22 cellular contexts compared by ENCODE assay signal in the genomic region with DNA sequence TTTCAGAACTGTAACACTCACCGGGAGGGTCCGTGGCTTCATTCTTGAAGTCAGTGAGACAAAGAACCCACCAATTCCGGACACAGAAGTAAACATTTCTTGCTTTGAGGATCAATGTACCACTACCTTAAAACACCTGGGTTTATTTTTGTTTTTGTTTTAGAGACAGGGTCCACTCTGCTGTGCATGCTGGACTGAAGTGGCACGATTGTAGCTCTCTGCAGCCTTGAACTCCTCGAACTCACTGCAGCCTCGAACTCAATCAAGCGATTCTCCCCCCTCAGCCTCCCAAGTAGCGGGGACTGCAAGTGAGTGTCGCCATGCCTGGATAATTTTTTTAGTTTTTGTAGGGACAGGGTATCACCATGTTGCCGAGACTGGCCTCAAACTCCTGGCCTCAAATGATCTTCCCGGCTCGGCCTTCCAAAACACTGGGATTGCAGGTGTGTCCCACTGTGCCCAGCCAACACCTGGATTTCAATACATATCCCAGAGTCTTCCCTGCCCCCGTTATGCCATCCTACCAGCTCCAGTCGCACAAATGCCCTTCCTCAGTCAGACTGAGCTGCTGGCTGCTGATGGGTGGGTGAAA. TPM values are rescaled to one million over a fixed set of nuclear protein-coding genes. Genes with fewer than 3 reads are reported as not detected.
DNase-seq lines count a peak whose midpoint lies in the region; ATAC-seq, FAIRE-seq and TF ChIP-seq lines count a peak whose summit lies in the region.
"Had no signal": no experiment of that assay in that cellular context is flagged by ENCODE, and none has a peak within 500 bp of the region (broad histone marks: within the 10 kb centered on the region; RNA-seq: fewer than 3 reads in every experiment).

No MANE protein-coding gene starts in this region.

- H3K9me3 Mint-ChIP-seq in T-helper 1 cell treated with Interleukin-12 subunit alpha and Interleukin-12 subunit beta and Interleukin-4 antibody, amounts not matched to agents 30 μg/mL and 1 μg/mL, for 36 hours, result no peaks in the 10 kb centered on the region
- no peaks in the 10 kb centered on the region for H3K9me3 Mint-ChIP-seq in activated naive CD8-positive, alpha-beta T cell treated with anti-CD3 and anti-CD28 coated beads, Interleukin-2, amount 10 ng/mL, durations not matched to agents 7 days and 5 days
- H3K9me3 Mint-ChIP-seq in stimulated activated effector memory CD8-positive, alpha-beta T cell treated with anti-CD3 and anti-CD28 coated beads, Interleukin-12 subunit alpha, Interleukin-12 subunit beta, amount 100 ng/mL, for 72 hours, result no peaks in the 10 kb centered on the region

- no peaks in the 10 kb centered on the region for H3K79me2 ChIP-seq in HepG2 (ENCODE audit: insufficient read depth, low read length)

- no peak for TF ChIP-seq POLR2A in HepG2 (IDR thresholded peaks at IDR 0.05; ENCODE audit: insufficient read depth in 1 of 2, low read depth in 2 of 2, low read length in 2 of 2)
- TF ChIP-seq POLR2A in right lobe of liver (IDR thresholded peaks at IDR 0.05), result no peak

- no peak overlapping the region for H3K9ac ChIP-seq in HepG2 (ENCODE audit: insufficient read depth, low read depth, low read length)

- peaks cover 4% of the 10 kb centered on the region for H3K36me3 Mint-ChIP-seq in T-helper 1 cell treated with Interleukin-12 subunit alpha and Interleukin-12 subunit beta and Interleukin-4 antibody, amounts not matched to agents 30 μg/mL and 1 μg/mL, for 36 hours (ENCODE audit: low read depth)
- no peaks in the 10 kb centered on the region for H3K36me3 Mint-ChIP-seq in activated naive CD8-positive, alpha-beta T cell treated with anti-CD3 and anti-CD28 coated beads, Interleukin-2, amount 10 ng/mL, durations not matched to agents 7 days and 5 days
- peaks cover 15% of the 10 kb centered on the region for H3K36me3 Mint-ChIP-seq in stimulated activated effector memory CD8-positive, alpha-beta T cell treated with anti-CD3 and anti-CD28 coated beads, Interleukin-12 subunit alpha, Interleukin-12 subunit beta, amount 100 ng/mL, for 72 hours

- CTCF ChIA-PET in HepG2 (lab: Yijun Ruan, JAX; ENCODE audit: low intra/inter-chr PET ratio, low total read pairs), result interaction anchor here (1.2 to 1.5 kb wide), 2 partner anchors 22 to 80 kb away, joined by 3 to 4 read pairs; no protein-coding TSS in a partner anchor

- H3K4me3 Mint-ChIP-seq in T-helper 1 cell treated with Interleukin-12 subunit alpha and Interleukin-12 subunit beta and Interleukin-4 antibody, amounts not matched to agents 30 μg/mL and 1 μg/mL, for 36 hours, result peak overlapping the region; percentile 81
- peak overlapping the region; percentile 78 for H3K4me3 Mint-ChIP-seq in activated naive CD8-positive, alpha-beta T cell treated with anti-CD3 and anti-CD28 coated beads, Interleukin-2, amount 10 ng/mL, durations not matched to agents 7 days and 5 days
- H3K4me3 Mint-ChIP-seq in stimulated activated effector memory CD8-positive, alpha-beta T cell treated with anti-CD3 and anti-CD28 coated beads, Interleukin-12 subunit alpha, Interleukin-12 subunit beta, amount 100 ng/mL, for 72 hours, result peak overlapping the region; percentile 70
- H3K4me3 Mint-ChIP-seq: B cell, endodermal cell had no signal

- TF ChIP-seq RAD21 in HepG2 (CRISPR knock-in tag; IDR thresholded peaks at IDR 0.05), result no peak

- no peaks in the 10 kb centered on the region for H4K20me1 ChIP-seq in HepG2 (ENCODE audit: insufficient read depth, low read length)

- DNase-seq in T-helper 1 cell (no peak), HepG2 (ENCODE audit: low spot score) (no peak), right lobe of liver (no peak), NCI-H524 (lab: John Stamatoyannopoulos, UW) (no peak), 8988T (no peak)
- no peak for DNase-seq in activated naive CD8-positive, alpha-beta T cell treated with anti-CD3 and anti-CD28 coated beads, Interleukin-2, amount 10 ng/mL, durations not matched to agents 7 days and 5 days
- no peak for DNase-seq in stimulated activated effector memory CD8-positive, alpha-beta T cell treated with anti-CD3 and anti-CD28 coated beads, Interleukin-12 subunit alpha, Interleukin-12 subunit beta, amount 100 ng/mL, for 72 hours (ENCODE audit: low spot score in 2 of 2)
- DNase-seq: endodermal cell, KBM-7, NCI-H1694, NCI-H2171 treated with DMSO at 0.1 percent for 48 hours, NCI-H526, retina, upper lobe of right lung had no signal

- intact Hi-C loops in HepG2 (cut with micrococcal nuclease; ENCODE audit: unreplicated experiment), result no loop called here
- intact Hi-C loops in right lobe of liver (cut with DNase I), result loop anchor here in 1 of 2 donors (10.0 kb wide), 1 partner anchor 179 kb away; a partner anchor contains a TSS

- TF ChIP-seq CTCF in HepG2 (CRISPR knock-in tag; IDR thresholded peaks at IDR 0.05) (no peak), right lobe of liver (IDR thresholded peaks at IDR 0.05) (no peak)

- TF ChIP-seq EP300 in HepG2 (IDR thresholded peaks at IDR 0.05; ENCODE audit: low read depth in 2 of 2, low read length in 2 of 2) (no peak), HepG2 (CRISPR knock-in tag; IDR thresholded peaks at IDR 0.05; ENCODE audit: borderline replicate concordance) (no peak)

- H3K4me2 ChIP-seq in HepG2 (ENCODE audit: low read depth, low read length), result peak overlapping the region; percentile 50

- no peaks in the 10 kb centered on the region for H3K27me3 Mint-ChIP-seq in T-helper 1 cell treated with Interleukin-12 subunit alpha and Interleukin-12 subunit beta and Interleukin-4 antibody, amounts not matched to agents 30 μg/mL and 1 μg/mL, for 36 hours (ENCODE audit: low read depth)
- no peaks in the 10 kb centered on the region for H3K27me3 Mint-ChIP-seq in activated naive CD8-positive, alpha-beta T cell treated with anti-CD3 and anti-CD28 coated beads, Interleukin-2, amount 10 ng/mL, durations not matched to agents 7 days and 5 days

- POLR2A ChIA-PET in HepG2 (lab: Yijun Ruan, JAX), result interaction anchor here (1.3 to 1.4 kb wide), 2 partner anchors 15 to 251 kb away, joined by 3 read pairs; a partner anchor contains a TSS
- POLR2A ChIA-PET in activated naive CD8-positive, alpha-beta T cell treated with anti-CD3 and anti-CD28 coated beads, Interleukin-2, amount 10 ng/mL, durations not matched to agents 7 days and 5 days (lab: Charles Lee), result interaction anchor here (0.6 to 2.9 kb wide), 7 partner anchors 11 to 375 kb away, joined by 3 to 21 read pairs (median 4); a partner anchor contains a TSS

- WGBS in HepG2 (ENCODE audit: low lambda C conversion rate), result 44% methylated on average over 14 of the region's 14 CpGs
- WGBS in right lobe of liver (ENCODE audit: insufficient coverage, low coverage, low lambda C conversion rate, missing lambda C conversion rate), result 75% methylated on average over 9 of the region's 14 CpGs

- in situ Hi-C loops in HepG2 (cut with HindIII; ENCODE audit: extremely low pct_ligation_motif_present, low pct_unique_long_range_greater_than_20kb), result loop anchor here (5.0 kb wide), 3 partner anchors 37 to 212 kb away; a partner anchor contains a TSS

- H3K9me3 ChIP-seq in HepG2 (ENCODE audit: low read length), result no peaks in the 10 kb centered on the region
- H3K9me3 ChIP-seq in right lobe of liver, result no peaks in the 10 kb centered on the region
- H3K9me3 ChIP-seq: upper lobe of right lung had no signal

- H3K4me1 ChIP-seq in HepG2 (ENCODE audit: insufficient read depth, low read length) (peaks cover 66% of the 10 kb centered on the region), right lobe of liver (peaks cover 0 to 5% (median 3%) of the 10 kb centered on the region in 4 donors)

- H3K36me3 ChIP-seq in HepG2 (replicated peaks in 1 of 2; ENCODE audit: control insufficient read depth in 1 of 2, insufficient read depth in 2 of 2, low read length in 2 of 2) (no peaks in the 10 kb centered on the region), right lobe of liver (peaks cover 0 to 4% (median 0%) of the 10 kb centered on the region in 4 donors)
- H3K36me3 ChIP-seq: upper lobe of right lung had no signal

- peaks cover 35% of the 10 kb centered on the region for H3K4me1 Mint-ChIP-seq in T-helper 1 cell treated with Interleukin-12 subunit alpha and Interleukin-12 subunit beta and Interleukin-4 antibody, amounts not matched to agents 30 μg/mL and 1 μg/mL, for 36 hours (ENCODE audit: low read depth)
- H3K4me1 Mint-ChIP-seq in activated naive CD8-positive, alpha-beta T cell treated with anti-CD3 and anti-CD28 coated beads, Interleukin-2, amount 10 ng/mL, durations not matched to agents 7 days and 5 days, result peaks cover 37% of the 10 kb centered on the region
- peaks cover 44% of the 10 kb centered on the region for H3K4me1 Mint-ChIP-seq in stimulated activated effector memory CD8-positive, alpha-beta T cell treated with anti-CD3 and anti-CD28 coated beads, Interleukin-12 subunit alpha, Interleukin-12 subunit beta, amount 100 ng/mL, for 72 hours
- H3K4me1 Mint-ChIP-seq: endodermal cell had no signal

- peaks cover 2 to 11% of the 10 kb centered on the region in 2 experiments; a peak in 3 of 5 replicates for H3K27me3 ChIP-seq in HepG2 (ENCODE audit: control insufficient read depth in 1 of 2, insufficient read depth in 2 of 2, low read length in 2 of 2)
- no peaks in the 10 kb centered on the region for H3K27me3 ChIP-seq in right lobe of liver
- H3K27me3 ChIP-seq: upper lobe of right lung had no signal

- peak; percentile 32 for FAIRE-seq in HepG2 (lab: Jason Lieb, UNC)
- FAIRE-seq: A204.1, bronchial epithelial cell, GM12892, TTC549 had no signal

- ATAC-seq in HepG2 (no peak), right lobe of liver (no peak)
- ATAC-seq in activated naive CD8-positive, alpha-beta T cell treated with anti-CD3 and anti-CD28 coated beads, Interleukin-2, amount 10 ng/mL, durations not matched to agents 7 days and 5 days (ENCODE audit: low read depth), result no peak
- no peak for ATAC-seq in stimulated activated effector memory CD8-positive, alpha-beta T cell treated with anti-CD3 and anti-CD28 coated beads, Interleukin-12 subunit alpha, Interleukin-12 subunit beta, amount 100 ng/mL, for 72 hours
- ATAC-seq: upper lobe of right lung had no signal

- H3K4me3 ChIP-seq in HepG2 (replicated peaks in 1 of 3; ENCODE audit: insufficient read depth in 1 of 3, low read depth in 2 of 3, low read length in 3 of 3) (no peak overlapping the region; a peak in 1 of 6 replicates), right lobe of liver (no peak overlapping the region)
- H3K4me3 ChIP-seq: coronary artery, upper lobe of right lung had no signal

- H2AFZ ChIP-seq in HepG2 (ENCODE audit: low read length), result no peak overlapping the region

- BruUV-seq in HepG2 (replicated peaks; lab: Mats Ljungman, UMichigan), result TSS peak; percentile 91

- H3K27ac Mint-ChIP-seq in T-helper 1 cell treated with Interleukin-12 subunit alpha and Interleukin-12 subunit beta and Interleukin-4 antibody, amounts not matched to agents 30 μg/mL and 1 μg/mL, for 36 hours, result peak overlapping the region; percentile 87
- peak overlapping the region; percentile 75 for H3K27ac Mint-ChIP-seq in activated naive CD8-positive, alpha-beta T cell treated with anti-CD3 and anti-CD28 coated beads, Interleukin-2, amount 10 ng/mL, durations not matched to agents 7 days and 5 days
- H3K27ac Mint-ChIP-seq in stimulated activated effector memory CD8-positive, alpha-beta T cell treated with anti-CD3 and anti-CD28 coated beads, Interleukin-12 subunit alpha, Interleukin-12 subunit beta, amount 100 ng/mL, for 72 hours, result peak overlapping the region; percentile 30
- H3K27ac Mint-ChIP-seq: B cell, endodermal cell had no signal

- H3K27ac ChIP-seq in HepG2 (ENCODE audit: extremely low read length, insufficient read depth, low read length), result no peak overlapping the region
- H3K27ac ChIP-seq in right lobe of liver, result no peak overlapping the region
- H3K27ac ChIP-seq: coronary artery, upper lobe of right lung had no signal

RNA-seq across cellular contexts. Expression of a gene that starts 13.0 kb away (rescaled TPM):
- total RNA-seq in HepG2 (2016; rRNA removed; fragmentation: Illumina TruSeq; extraction: Trizol), result 0.09 TPM in 1 of 2 replicates, not detected in the other
- not detected in 2 replicates for total RNA-seq in HepG2 (2016; cell fraction: cytosol; rRNA removed; fragmentation: Illumina TruSeq; extraction: Trizol; ENCODE audit: low read depth)
- not detected in 2 replicates for total RNA-seq in HepG2 (2016; cell fraction: insoluble cytoplasmic fraction; rRNA removed; fragmentation: Illumina TruSeq; extraction: Trizol)
- total RNA-seq in HepG2 (2016; cell fraction: membrane; rRNA removed; fragmentation: Illumina TruSeq; extraction: Trizol), result not detected in 2 replicates
- 0.43 TPM in 1 of 2 replicates, not detected in the other for total RNA-seq in HepG2 (2016; cell fraction: nucleus; rRNA removed; fragmentation: Illumina TruSeq; extraction: Trizol)
- polyA plus RNA-seq in HepG2 (2011; rRNA removed), result 0.17 and 0.18 TPM in 2 replicates
- not detected in 2 replicates for polyA plus RNA-seq in HepG2 (2011; cell fraction: cytosol; rRNA removed)
- polyA plus RNA-seq in HepG2 (2011; cell fraction: nucleus; rRNA removed), result 1.1 and 1.3 TPM in 2 replicates
- 0.19 and 0.28 TPM in 2 replicates for polyA plus RNA-seq in HepG2 (2012)
- not detected in 2 replicates for polyA plus RNA-seq in HepG2 (2016; cell fraction: cytosol; fragmentation: Illumina TruSeq; extraction: Trizol; ENCODE audit: low read depth)
- polyA plus RNA-seq in HepG2 (2016; cell fraction: insoluble cytoplasmic fraction; fragmentation: Illumina TruSeq; extraction: Trizol; ENCODE audit: low read depth), result not detected in 2 replicates
- polyA plus RNA-seq in HepG2 (2016; cell fraction: membrane; fragmentation: Illumina TruSeq; extraction: Trizol; ENCODE audit: low read depth), result not detected in 2 replicates
- 0.24 TPM in 1 of 2 replicates, not detected in the other for polyA plus RNA-seq in HepG2 (2016; cell fraction: nucleus; fragmentation: Illumina TruSeq; extraction: Trizol; ENCODE audit: insufficient read depth, low read depth)
- 0.72 TPM in 1 of 2 replicates, not detected in the other for polyA minus RNA-seq in HepG2 (2011; rRNA and poly(A)+ RNA removed; ENCODE audit: low replicate concordance)
- not detected in 2 replicates for polyA minus RNA-seq in HepG2 (2011; cell fraction: cytosol; rRNA and poly(A)+ RNA removed)
- 0.13 TPM in 1 of 2 replicates, not detected in the other for polyA minus RNA-seq in HepG2 (2011; cell fraction: nucleus; rRNA and poly(A)+ RNA removed)
- 10 to 100 TPM in 4 of 6 experiments, 1 to 10 TPM in 2; 5.2 to 54.7 (median 15.3) TPM for total RNA-seq in right lobe of liver
- total RNA-seq in activated naive CD8-positive, alpha-beta T cell treated with anti-CD3 and anti-CD28 coated beads, Interleukin-2, amount 10 ng/mL, durations not matched to agents 7 days and 5 days, result 10 to 100 TPM; 16.2 to 17.5 TPM

RNA-seq across cellular contexts. Expression of a gene that starts 14.3 kb away (rescaled TPM):
- total RNA-seq in HepG2 (2016; rRNA removed; fragmentation: Illumina TruSeq; extraction: Trizol) (2.3 and 6.6 TPM in 2 replicates), right lobe of liver (10 to 100 TPM; 19.1 to 82.4 (median 35.9) TPM)
- 1.0 and 1.6 TPM in 2 replicates for total RNA-seq in HepG2 (2016; cell fraction: cytosol; rRNA removed; fragmentation: Illumina TruSeq; extraction: Trizol; ENCODE audit: low read depth)
- 2.2 and 6.6 TPM in 2 replicates for total RNA-seq in HepG2 (2016; cell fraction: insoluble cytoplasmic fraction; rRNA removed; fragmentation: Illumina TruSeq; extraction: Trizol)
- total RNA-seq in HepG2 (2016; cell fraction: membrane; rRNA removed; fragmentation: Illumina TruSeq; extraction: Trizol), result 1.1 and 1.5 TPM in 2 replicates
- total RNA-seq in HepG2 (2016; cell fraction: nucleus; rRNA removed; fragmentation: Illumina TruSeq; extraction: Trizol), result 7.5 and 8.8 TPM in 2 replicates
- polyA plus RNA-seq in HepG2 (2011; rRNA removed), result 17.4 and 18.1 TPM in 2 replicates
- polyA plus RNA-seq in HepG2 (2011; cell fraction: cytosol; rRNA removed), result 6.7 and 8.6 TPM in 2 replicates
- polyA plus RNA-seq in HepG2 (2011; cell fraction: nucleus; rRNA removed), result 92.0 and 127 TPM in 2 replicates
- 8.9 and 16.9 TPM in 2 replicates for polyA plus RNA-seq in HepG2 (2012)
- 0.78 and 0.88 TPM in 2 replicates for polyA plus RNA-seq in HepG2 (2016; cell fraction: cytosol; fragmentation: Illumina TruSeq; extraction: Trizol; ENCODE audit: low read depth)
- 1.7 and 1.9 TPM in 2 replicates for polyA plus RNA-seq in HepG2 (2016; cell fraction: insoluble cytoplasmic fraction; fragmentation: Illumina TruSeq; extraction: Trizol; ENCODE audit: low read depth)
- polyA plus RNA-seq in HepG2 (2016; cell fraction: membrane; fragmentation: Illumina TruSeq; extraction: Trizol; ENCODE audit: low read depth), result 1.1 and 1.7 TPM in 2 replicates
- 17.9 and 18.5 TPM in 2 replicates for polyA plus RNA-seq in HepG2 (2016; cell fraction: nucleus; fragmentation: Illumina TruSeq; extraction: Trizol; ENCODE audit: insufficient read depth, low read depth)
- 11.2 and 24.1 TPM in 2 replicates for polyA minus RNA-seq in HepG2 (2011; rRNA and poly(A)+ RNA removed; ENCODE audit: low replicate concordance)
- polyA minus RNA-seq in HepG2 (2011; cell fraction: cytosol; rRNA and poly(A)+ RNA removed), result 3.3 and 3.6 TPM in 2 replicates
- polyA minus RNA-seq in HepG2 (2011; cell fraction: nucleus; rRNA and poly(A)+ RNA removed), result 30.0 and 30.8 TPM in 2 replicates
- 1 to 10 TPM; 4.8 to 8.3 TPM for total RNA-seq in activated naive CD8-positive, alpha-beta T cell treated with anti-CD3 and anti-CD28 coated beads, Interleukin-2, amount 10 ng/mL, durations not matched to agents 7 days and 5 days
- total RNA-seq: kidney epithelial cell had no signal

RNA-seq across cellular contexts. Expression of a gene that starts 40.1 kb away (rescaled TPM):
- total RNA-seq in HepG2 (2016; rRNA removed; fragmentation: Illumina TruSeq; extraction: Trizol) (35.1 and 63.8 TPM in 2 replicates), right lobe of liver (100 to 1,000 TPM; 226 to 357 (median 263) TPM)
- total RNA-seq in HepG2 (2016; cell fraction: cytosol; rRNA removed; fragmentation: Illumina TruSeq; extraction: Trizol; ENCODE audit: low read depth), result 12.7 and 15.0 TPM in 2 replicates
- 29.8 and 64.2 TPM in 2 replicates for total RNA-seq in HepG2 (2016; cell fraction: insoluble cytoplasmic fraction; rRNA removed; fragmentation: Illumina TruSeq; extraction: Trizol)
- 28.1 and 29.2 TPM in 2 replicates for total RNA-seq in HepG2 (2016; cell fraction: membrane; rRNA removed; fragmentation: Illumina TruSeq; extraction: Trizol)
- 66.6 and 67.9 TPM in 2 replicates for total RNA-seq in HepG2 (2016; cell fraction: nucleus; rRNA removed; fragmentation: Illumina TruSeq; extraction: Trizol)
- polyA plus RNA-seq in HepG2 (2011; rRNA removed), result 50.6 and 69.7 TPM in 2 replicates
- polyA plus RNA-seq in HepG2 (2011; cell fraction: cytosol; rRNA removed), result 53.6 and 111 TPM in 2 replicates
- 91.0 and 105 TPM in 2 replicates for polyA plus RNA-seq in HepG2 (2011; cell fraction: nucleus; rRNA removed)
- 35.0 and 38.8 TPM in 2 replicates for polyA plus RNA-seq in HepG2 (2012)
- 8.2 and 8.4 TPM in 2 replicates for polyA plus RNA-seq in HepG2 (2016; cell fraction: cytosol; fragmentation: Illumina TruSeq; extraction: Trizol; ENCODE audit: low read depth)
- 34.3 and 41.4 TPM in 2 replicates for polyA plus RNA-seq in HepG2 (2016; cell fraction: insoluble cytoplasmic fraction; fragmentation: Illumina TruSeq; extraction: Trizol; ENCODE audit: low read depth)
- 23.2 and 23.5 TPM in 2 replicates for polyA plus RNA-seq in HepG2 (2016; cell fraction: membrane; fragmentation: Illumina TruSeq; extraction: Trizol; ENCODE audit: low read depth)
- polyA plus RNA-seq in HepG2 (2016; cell fraction: nucleus; fragmentation: Illumina TruSeq; extraction: Trizol; ENCODE audit: insufficient read depth, low read depth), result 90.2 and 93.4 TPM in 2 replicates
- polyA minus RNA-seq in HepG2 (2011; rRNA and poly(A)+ RNA removed; ENCODE audit: low replicate concordance), result 57.1 and 105 TPM in 2 replicates
- 38.1 and 44.7 TPM in 2 replicates for polyA minus RNA-seq in HepG2 (2011; cell fraction: cytosol; rRNA and poly(A)+ RNA removed)
- 58.2 and 81.7 TPM in 2 replicates for polyA minus RNA-seq in HepG2 (2011; cell fraction: nucleus; rRNA and poly(A)+ RNA removed)
- total RNA-seq in activated naive CD8-positive, alpha-beta T cell treated with anti-CD3 and anti-CD28 coated beads, Interleukin-2, amount 10 ng/mL, durations not matched to agents 7 days and 5 days, result 10 to 100 TPM; 45.4 to 46.4 TPM

RNA-seq across cellular contexts. Expression of a gene that starts 41.2 kb away (rescaled TPM):
- total RNA-seq in HepG2 (2016; rRNA removed; fragmentation: Illumina TruSeq; extraction: Trizol), result 157 and 174 TPM in 2 replicates
- 112 and 125 TPM in 2 replicates for total RNA-seq in HepG2 (2016; cell fraction: cytosol; rRNA removed; fragmentation: Illumina TruSeq; extraction: Trizol; ENCODE audit: low read depth)
- 157 and 172 TPM in 2 replicates for total RNA-seq in HepG2 (2016; cell fraction: insoluble cytoplasmic fraction; rRNA removed; fragmentation: Illumina TruSeq; extraction: Trizol)
- total RNA-seq in HepG2 (2016; cell fraction: membrane; rRNA removed; fragmentation: Illumina TruSeq; extraction: Trizol), result 121 and 136 TPM in 2 replicates
- total RNA-seq in HepG2 (2016; cell fraction: nucleus; rRNA removed; fragmentation: Illumina TruSeq; extraction: Trizol), result 52.6 and 58.0 TPM in 2 replicates
- 293 and 323 TPM in 2 replicates for polyA plus RNA-seq in HepG2 (2011; rRNA removed)
- polyA plus RNA-seq in HepG2 (2011; cell fraction: cytosol; rRNA removed), result 297 and 385 TPM in 2 replicates
- polyA plus RNA-seq in HepG2 (2011; cell fraction: nucleus; rRNA removed), result 155 and 174 TPM in 2 replicates
- polyA plus RNA-seq in HepG2 (2012), result 123 and 148 TPM in 2 replicates
- 115 and 148 TPM in 2 replicates for polyA plus RNA-seq in HepG2 (2016; cell fraction: cytosol; fragmentation: Illumina TruSeq; extraction: Trizol; ENCODE audit: low read depth)
- polyA plus RNA-seq in HepG2 (2016; cell fraction: insoluble cytoplasmic fraction; fragmentation: Illumina TruSeq; extraction: Trizol; ENCODE audit: low read depth), result 172 and 184 TPM in 2 replicates
- 126 and 141 TPM in 2 replicates for polyA plus RNA-seq in HepG2 (2016; cell fraction: membrane; fragmentation: Illumina TruSeq; extraction: Trizol; ENCODE audit: low read depth)
- 111 and 112 TPM in 2 replicates for polyA plus RNA-seq in HepG2 (2016; cell fraction: nucleus; fragmentation: Illumina TruSeq; extraction: Trizol; ENCODE audit: insufficient read depth, low read depth)
- 172 and 255 TPM in 2 replicates for polyA minus RNA-seq in HepG2 (2011; rRNA and poly(A)+ RNA removed; ENCODE audit: low replicate concordance)
- 61.5 and 83.0 TPM in 2 replicates for polyA minus RNA-seq in HepG2 (2011; cell fraction: cytosol; rRNA and poly(A)+ RNA removed)
- 19.1 and 27.6 TPM in 2 replicates for polyA minus RNA-seq in HepG2 (2011; cell fraction: nucleus; rRNA and poly(A)+ RNA removed)
- 100 to 1,000 TPM in 2 of 6 experiments, 10 to 100 TPM in 4; 40.6 to 111 (median 47.4) TPM for total RNA-seq in right lobe of liver
- total RNA-seq in activated naive CD8-positive, alpha-beta T cell treated with anti-CD3 and anti-CD28 coated beads, Interleukin-2, amount 10 ng/mL, durations not matched to agents 7 days and 5 days, result 100 to 1,000 TPM in 1 of 2 experiments, 10 to 100 TPM in 1; 98.0 to 106 TPM

RNA-seq across cellular contexts. Expression of a gene that starts 50.1 kb away (rescaled TPM):
- total RNA-seq in HepG2 (2016; rRNA removed; fragmentation: Illumina TruSeq; extraction: Trizol), result 0.80 and 1.0 TPM in 2 replicates
- total RNA-seq in HepG2 (2016; cell fraction: cytosol; rRNA removed; fragmentation: Illumina TruSeq; extraction: Trizol; ENCODE audit: low read depth), result not detected in 2 replicates
- 0.49 and 1.3 TPM in 2 replicates for total RNA-seq in HepG2 (2016; cell fraction: insoluble cytoplasmic fraction; rRNA removed; fragmentation: Illumina TruSeq; extraction: Trizol)
- total RNA-seq in HepG2 (2016; cell fraction: membrane; rRNA removed; fragmentation: Illumina TruSeq; extraction: Trizol), result 0.21 and 0.34 TPM in 2 replicates
- total RNA-seq in HepG2 (2016; cell fraction: nucleus; rRNA removed; fragmentation: Illumina TruSeq; extraction: Trizol), result 0.68 and 0.75 TPM in 2 replicates
- 1.1 TPM in 2 replicates for polyA plus RNA-seq in HepG2 (2011; rRNA removed)
- polyA plus RNA-seq in HepG2 (2011; cell fraction: cytosol; rRNA removed), result 0.95 and 1.5 TPM in 2 replicates
- polyA plus RNA-seq in HepG2 (2011; cell fraction: nucleus; rRNA removed), result 2.5 and 3.2 TPM in 2 replicates
- 0.30 and 0.93 TPM in 2 replicates for polyA plus RNA-seq in HepG2 (2012)
- polyA plus RNA-seq in HepG2 (2016; cell fraction: cytosol; fragmentation: Illumina TruSeq; extraction: Trizol; ENCODE audit: low read depth), result 0.19 and 0.25 TPM in 2 replicates
- 0.72 and 1.1 TPM in 2 replicates for polyA plus RNA-seq in HepG2 (2016; cell fraction: insoluble cytoplasmic fraction; fragmentation: Illumina TruSeq; extraction: Trizol; ENCODE audit: low read depth)
- 0.26 and 0.29 TPM in 2 replicates for polyA plus RNA-seq in HepG2 (2016; cell fraction: membrane; fragmentation: Illumina TruSeq; extraction: Trizol; ENCODE audit: low read depth)
- polyA plus RNA-seq in HepG2 (2016; cell fraction: nucleus; fragmentation: Illumina TruSeq; extraction: Trizol; ENCODE audit: insufficient read depth, low read depth), result 1.2 and 1.5 TPM in 2 replicates
- polyA minus RNA-seq in HepG2 (2011; rRNA and poly(A)+ RNA removed; ENCODE audit: low replicate concordance), result 0.16 and 1.7 TPM in 2 replicates
- polyA minus RNA-seq in HepG2 (2011; cell fraction: cytosol; rRNA and poly(A)+ RNA removed), result 1.1 TPM in 1 of 2 replicates, not detected in the other
- polyA minus RNA-seq in HepG2 (2011; cell fraction: nucleus; rRNA and poly(A)+ RNA removed), result 0.37 and 0.90 TPM in 2 replicates
- 1 to 10 TPM in 3 of 6 experiments, under 1 TPM in 2, not detected in 1; 0.51 to 7.7 (median 3.0) TPM for total RNA-seq in right lobe of liver
- under 1 TPM; 0.60 to 0.61 TPM for total RNA-seq in activated naive CD8-positive, alpha-beta T cell treated with anti-CD3 and anti-CD28 coated beads, Interleukin-2, amount 10 ng/mL, durations not matched to agents 7 days and 5 days

Comparison
In these comparisons a context has a peak if more than half of its experiments do, and no peak if none do; other contexts are left out.
1. RNA of a gene that starts 13.0 kb away (total RNA-seq): 5.2 to 54.7 TPM in right lobe of liver and 16.2 to 17.5 TPM in activated naive CD8-positive, alpha-beta T cell treated with anti-CD3 and anti-CD28 coated beads, Interleukin-2, amount 10 ng/mL, durations not matched to agents 7 days and 5 days; 0.09 to 0.43 TPM in HepG2; every median in the first group is over 4 times any median in the second.
2. H3K27ac Mint-ChIP-seq: peak in every context shown above with its lines; median percentile 87 in T-helper 1 cell treated with Interleukin-12 subunit alpha and Interleukin-12 subunit beta and Interleukin-4 antibody, amounts not matched to agents 30 μg/mL and 1 μg/mL, for 36 hours; 75 in activated naive CD8-positive, alpha-beta T cell treated with anti-CD3 and anti-CD28 coated beads, Interleukin-2, amount 10 ng/mL, durations not matched to agents 7 days and 5 days; 30 in stimulated activated effector memory CD8-positive, alpha-beta T cell treated with anti-CD3 and anti-CD28 coated beads, Interleukin-12 subunit alpha, Interleukin-12 subunit beta, amount 100 ng/mL, for 72 hours.
3. Peak in every context shown above with its lines, with median percentiles within 50 percentile points of each other: H3K4me3 Mint-ChIP-seq.